Comparison of ENCODE assay signal across 24 cellular contexts in genomic region chr3:30241721-30242120, GRCh38.
"Had no signal": no experiment of that assay in that cellular context is flagged by ENCODE, and none has a peak within 500 bp of the region (broad histone marks: within the 10 kb centered on the region; RNA-seq: fewer than 3 reads in every experiment).

No MANE protein-coding gene starts in this region.

- H3K4me1 ChIP-seq: heart right ventricle, left lung, spleen, suprapubic skin, tibial artery had no signal

- H3K9me3 ChIP-seq: left lung, spleen, suprapubic skin, tibial artery had no signal

- H3K4me3 ChIP-seq: heart right ventricle, left lung, lung, mucosa of descending colon, spleen, suprapubic skin, tibial artery had no signal

- ATAC-seq: activated CD8-positive, alpha-beta T cell treated with anti-CD3 and anti-CD28 coated beads, Interleukin-2, amount 10 ng/mL, durations not matched to agents 7 days and 5 days; effector memory CD8-positive, alpha-beta T cell; heart right ventricle; left lung; mucosa of descending colon; natural killer cell treated with Interleukin-12 subunit alpha and Interleukin-12 subunit beta and Interleukin-15 and Interleukin-18, amount 100 ng/mL, for 72 hours; right cardiac atrium; T-helper 17 cell had no signal

- H3K36me3 ChIP-seq: heart right ventricle, left lung, spleen, suprapubic skin, tibial artery had no signal

- H3K27me3 ChIP-seq: heart right ventricle, left lung, spleen, suprapubic skin, tibial artery had no signal

- H3K27ac ChIP-seq: heart right ventricle, left lung, spleen, suprapubic skin, tibial artery had no signal

- DNase-seq: activated CD4-positive, alpha-beta T cell treated with anti-CD3 and anti-CD28 coated beads for 1 hour; activated CD4-positive, alpha-beta T cell treated with anti-CD3 and anti-CD28 coated beads, Interleukin-2, amount 50 U/mL, for 1 hour; activated CD8-positive, alpha-beta T cell treated with anti-CD3 and anti-CD28 coated beads, Interleukin-2, amount 10 ng/mL, durations not matched to agents 7 days and 5 days; activated effector memory CD4-positive, alpha-beta T cell treated with Interleukin-2 at 50 U/mL for 16 hours; activated naive CD4-positive, alpha-beta T cell treated with Interleukin-2 at 50 U/mL for 16 hours; activated T-cell treated with anti-CD3 and anti-CD28 coated beads for 4 hours; aorta; cortex of kidney; effector memory CD8-positive, alpha-beta T cell; foreskin melanocyte; heart right ventricle; kidney glomerular epithelial cell; left lung; mucosa of descending colon; posterior cingulate gyrus; right cardiac atrium; spleen; stimulated activated naive CD4-positive, alpha-beta T cell; T-helper 17 cell; T1000; tibial artery had no signal
